Comparison of ENCODE assay signal across 8 cellular contexts in genomic region chr14:22955702-22956575, GRCh38. TPM values are rescaled to one million over a fixed set of nuclear protein-coding genes. Genes with fewer than 3 reads are reported as not detected.
DNase-seq lines count a peak whose midpoint lies in the region; ATAC-seq and TF ChIP-seq lines count a peak whose summit lies in the region.

No MANE protein-coding gene starts in this region.

- H3K9me3 ChIP-seq in sigmoid colon, result no peaks in the 10 kb centered on the region

- ATAC-seq in GM19324 (IDR thresholded peaks at IDR 0.05; ENCODE audit: low FRiP score, unreplicated experiment) (peak; percentile 28), GM18517 (IDR thresholded peaks at IDR 0.05; ENCODE audit: unreplicated experiment) (no peak), GM19452 (IDR thresholded peaks at IDR 0.05; ENCODE audit: unreplicated experiment) (no peak), GM21576 (IDR thresholded peaks at IDR 0.05; ENCODE audit: unreplicated experiment) (no peak)

- TF ChIP-seq CTCF in WI38 (IDR thresholded peaks at IDR 0.05; ENCODE audit: low read depth, low read length) (no peak), sigmoid colon (IDR thresholded peaks at IDR 0.05) (no peak)

- no peaks in the 10 kb centered on the region for H3K27me3 ChIP-seq in sigmoid colon

- H3K27ac ChIP-seq in sigmoid colon, result peak overlapping the region; percentile 90 to 94 (median 94)

- 3 to 26% methylated on average over 19 of the region's 19 CpGs for WGBS in sigmoid colon, 2 donors

- H3K4me1 ChIP-seq in sigmoid colon, result peaks cover 0 to 17% (median 6%) of the 10 kb centered on the region in 4 donors

- TF ChIP-seq EP300 in sigmoid colon (IDR thresholded peaks at IDR 0.05), result no peak

- H3K4me3 ChIP-seq in WI38 (ENCODE audit: low read depth, low read length) (peak overlapping the region; percentile 72), sigmoid colon (peak overlapping the region; percentile 51 to 72 (median 60))

- TF ChIP-seq POLR2A in sigmoid colon (IDR thresholded peaks at IDR 0.05), result no peak

- DNase-seq in glomerular visceral epithelial cell (ENCODE audit: extremely low spot score), result peak; percentile 79
- DNase-seq in sigmoid colon, result peak; percentile 58
- no peak for DNase-seq in activated CD4-positive, alpha-beta T cell treated with anti-CD3 and anti-CD28 coated beads, Interleukin-2, amount 50 U/mL, for 48 hours

- intact Hi-C loops in sigmoid colon (cut with DNase I), result loop anchor here (2.0 kb wide), 1 partner anchor 25 kb away; no protein-coding TSS in a partner anchor

- H3K36me3 ChIP-seq in sigmoid colon, result peaks cover 0 to 30% (median 6%) of the 10 kb centered on the region in 4 donors

RNA-seq across cellular contexts. Expression of gene HAUS4, which starts 1.0 kb away (rescaled TPM):
- 10 to 100 TPM; 28.1 to 82.6 (median 59.8) TPM for total RNA-seq in sigmoid colon
- 10 to 100 TPM; 37.8 to 46.7 (median 44.9) TPM for polyA plus RNA-seq in sigmoid colon

RNA-seq across cellular contexts. Expression of gene AJUBA, which starts 26.4 kb away (rescaled TPM):
- 1 to 10 TPM; 5.0 to 5.5 (median 5.1) TPM for total RNA-seq in sigmoid colon
- polyA plus RNA-seq in sigmoid colon, result 1 to 10 TPM in 2 of 3 donors, under 1 TPM in 1; 0.23 to 7.8 (median 6.0) TPM

RNA-seq across cellular contexts. Expression of gene PRMT5, which starts 26.8 kb away (rescaled TPM):
- total RNA-seq in sigmoid colon, result 10 to 100 TPM; 33.3 to 61.7 (median 44.7) TPM
- polyA plus RNA-seq in sigmoid colon, result 10 to 100 TPM; 33.3 to 66.7 (median 55.4) TPM

RNA-seq across cellular contexts. Expression of gene RBM23, which starts 37.0 kb away (rescaled TPM):
- 1,000 to 10,000 TPM in 1 of 4 donors, 100 to 1,000 TPM in 3; 356 to 5,076 (median 594) TPM for total RNA-seq in sigmoid colon
- polyA plus RNA-seq in sigmoid colon, result 10 to 100 TPM; 31.8 to 46.5 (median 40.8) TPM

RNA-seq across cellular contexts. Expression of gene C14orf93, which starts 54.0 kb away (rescaled TPM):
- 10 to 100 TPM in 3 of 4 donors, 1 to 10 TPM in 1; 8.9 to 19.9 (median 12.9) TPM for total RNA-seq in sigmoid colon
- 10 to 100 TPM in 2 of 3 donors, 1 to 10 TPM in 1; 7.4 to 11.9 (median 10.2) TPM for polyA plus RNA-seq in sigmoid colon

Comparison
In these comparisons a context has a peak if more than half of its experiments do, and no peak if none do; other contexts are left out.
1. DNase-seq: peak in glomerular visceral epithelial cell (single experiment) and sigmoid colon (single experiment); none in activated CD4-positive, alpha-beta T cell treated with anti-CD3 and anti-CD28 coated beads, Interleukin-2, amount 50 U/mL, for 48 hours (0 of 2).